Comparison of ENCODE assay signal across 20 cellular contexts in genomic region chr9:33638516-33638915, GRCh38.
DNase-seq lines count a peak whose midpoint lies in the region; ATAC-seq, FAIRE-seq and TF ChIP-seq lines count a peak whose summit lies in the region.
"Had no signal": no experiment of that assay in that cellular context is flagged by ENCODE, and none has a peak within 500 bp of the region (broad histone marks: within the 10 kb centered on the region; RNA-seq: fewer than 3 reads in every experiment).

No MANE protein-coding gene starts in this region.

- no peak overlapping the region for H3K4me3 Mint-ChIP-seq in neural progenitor cell
- H3K4me3 Mint-ChIP-seq in CD4-positive, alpha-beta T cell = no peak overlapping the region
- H3K4me3 Mint-ChIP-seq in stimulated activated memory B cell treated with anti-CD40 and anti-IgM and Interleukin-4, amounts not matched to agents 10 μg/mL and 1 μg/mL and 100 μg/mL, for 72 hours = no peak overlapping the region
- H3K4me3 Mint-ChIP-seq: CD4-positive, CD25-positive, alpha-beta regulatory T cell; IgD-negative memory B cell had no signal

- no peaks in the 10 kb centered on the region for H3K9me3 Mint-ChIP-seq in neural progenitor cell
- H3K9me3 Mint-ChIP-seq in CD4-positive, alpha-beta T cell = no peaks in the 10 kb centered on the region
- H3K9me3 Mint-ChIP-seq in stimulated activated memory B cell treated with anti-CD40 and anti-IgM and Interleukin-4, amounts not matched to agents 10 μg/mL and 1 μg/mL and 100 μg/mL, for 72 hours = peaks cover 3% of the 10 kb centered on the region

- ATAC-seq in CD4-positive, alpha-beta T cell (ENCODE audit: poor library complexity) = no peak
- no peak for ATAC-seq in stimulated activated memory B cell treated with anti-CD40 and anti-IgM and Interleukin-4, amounts not matched to agents 10 μg/mL and 1 μg/mL and 100 μg/mL, for 72 hours

- TF ChIP-seq CTCF in neural progenitor cell (IDR thresholded peaks at IDR 0.05) = peak; percentile 9
- no peak for TF ChIP-seq CTCF in CD4-positive, alpha-beta T cell (IDR thresholded peaks at IDR 0.05)

- no peaks in the 10 kb centered on the region for H3F3A ChIP-seq in neural progenitor cell (ENCODE audit: low read depth)

- no peak overlapping the region for H3K27ac Mint-ChIP-seq in neural progenitor cell
- no peak overlapping the region for H3K27ac Mint-ChIP-seq in CD4-positive, alpha-beta T cell
- no peak overlapping the region for H3K27ac Mint-ChIP-seq in stimulated activated memory B cell treated with anti-CD40 and anti-IgM and Interleukin-4, amounts not matched to agents 10 μg/mL and 1 μg/mL and 100 μg/mL, for 72 hours
- H3K27ac Mint-ChIP-seq: CD4-positive, CD25-positive, alpha-beta regulatory T cell; IgD-negative memory B cell had no signal

- peak; percentile 53 for FAIRE-seq in GM18507 (lab: Jason Lieb, UNC)
- FAIRE-seq: G401.6, GM12892, GM19239 had no signal

- no peak overlapping the region for H3K4me3 ChIP-seq in neural progenitor cell
- H3K4me3 ChIP-seq: GM23248, SJSA1 had no signal

- no peak overlapping the region for H3K9ac ChIP-seq in neural progenitor cell
- H3K9ac ChIP-seq: GM23248 had no signal

- H3K27me3 ChIP-seq in neural progenitor cell = peaks cover 46% of the 10 kb centered on the region
- peaks cover 59% of the 10 kb centered on the region for H3K27me3 ChIP-seq in CD4-positive, alpha-beta T cell (ENCODE audit: control insufficient read depth, insufficient read depth, low read length)
- H3K27me3 ChIP-seq: SJSA1 had no signal

- CTCF ChIA-PET in CD4-positive, alpha-beta T cell (lab: Charles Lee) = no interaction called here

- peak; percentile 10 for DNase-seq in NCI-H2227 (lab: John Stamatoyannopoulos, UW; ENCODE audit: unreplicated experiment)
- no peak for DNase-seq in NCI-H2227 treated with DMSO at 0.1 percent for 48 hours (lab: John Stamatoyannopoulos, UW)
- no peak for DNase-seq in GM18507 (ENCODE audit: extremely low spot score, insufficient read length, low read depth)
- DNase-seq in NCI-H748 (lab: John Stamatoyannopoulos, UW; ENCODE audit: unreplicated experiment) = peak; percentile 60
- DNase-seq in neural progenitor cell (ENCODE audit: low spot score) = no peak
- DNase-seq in CD4-positive, alpha-beta T cell = no peak
- DNase-seq in putamen (ENCODE audit: low spot score) = no peak
- DNase-seq: CD4-positive, CD25-positive, alpha-beta regulatory T cell; DMS79; GM23248; MV-4-11; NCI-H1436 treated with DMSO at 0.1 percent for 48 hours; NCI-H446 treated with DMSO at 0.1 percent for 48 hours had no signal

- intact Hi-C loops in CD4-positive, alpha-beta T cell (cut with DNase I, micrococcal nuclease) = no loop called here

- no peaks in the 10 kb centered on the region for H3K27me3 Mint-ChIP-seq in neural progenitor cell (ENCODE audit: insufficient read depth, low read depth)
- peaks cover 86% of the 10 kb centered on the region for H3K27me3 Mint-ChIP-seq in CD4-positive, alpha-beta T cell
- H3K27me3 Mint-ChIP-seq in stimulated activated memory B cell treated with anti-CD40 and anti-IgM and Interleukin-4, amounts not matched to agents 10 μg/mL and 1 μg/mL and 100 μg/mL, for 72 hours = peaks cover 83% of the 10 kb centered on the region

- H3K4me1 Mint-ChIP-seq in neural progenitor cell = peaks cover 7% of the 10 kb centered on the region
- no peaks in the 10 kb centered on the region for H3K4me1 Mint-ChIP-seq in CD4-positive, alpha-beta T cell (ENCODE audit: low read depth)
- H3K4me1 Mint-ChIP-seq in stimulated activated memory B cell treated with anti-CD40 and anti-IgM and Interleukin-4, amounts not matched to agents 10 μg/mL and 1 μg/mL and 100 μg/mL, for 72 hours = no peaks in the 10 kb centered on the region
- H3K4me1 Mint-ChIP-seq: CD4-positive, CD25-positive, alpha-beta regulatory T cell; IgD-negative memory B cell had no signal

- no peaks in the 10 kb centered on the region for H3K36me3 Mint-ChIP-seq in neural progenitor cell
- no peaks in the 10 kb centered on the region for H3K36me3 Mint-ChIP-seq in CD4-positive, alpha-beta T cell (ENCODE audit: low read depth)
- no peaks in the 10 kb centered on the region for H3K36me3 Mint-ChIP-seq in stimulated activated memory B cell treated with anti-CD40 and anti-IgM and Interleukin-4, amounts not matched to agents 10 μg/mL and 1 μg/mL and 100 μg/mL, for 72 hours
- H3K36me3 Mint-ChIP-seq: CD4-positive, CD25-positive, alpha-beta regulatory T cell; IgD-negative memory B cell had no signal

- H4K20me1 ChIP-seq in neural progenitor cell (ENCODE audit: low read depth) = no peaks in the 10 kb centered on the region

- no peak overlapping the region for H3K27ac ChIP-seq in neural progenitor cell
- no peak overlapping the region for H3K27ac ChIP-seq in CD4-positive, alpha-beta T cell (ENCODE audit: low read depth, low read length)
- H3K27ac ChIP-seq: GM23248, RWPE1, SJSA1 had no signal

- peak overlapping the region; percentile 42 for H2AFZ ChIP-seq in neural progenitor cell (replicated peaks)
- H2AFZ ChIP-seq: GM23248 had no signal

- no peaks in the 10 kb centered on the region for H3K9me3 ChIP-seq in neural progenitor cell (ENCODE audit: low read depth)
- no peaks in the 10 kb centered on the region for H3K9me3 ChIP-seq in CD4-positive, alpha-beta T cell (ENCODE audit: control insufficient read depth, low read length)
- H3K9me3 ChIP-seq: SJSA1 had no signal

- no peaks in the 10 kb centered on the region for H3K79me2 ChIP-seq in neural progenitor cell (ENCODE audit: low read depth)

- peak overlapping the region; percentile 64 for H3K4me2 ChIP-seq in neural progenitor cell

- H3K4me1 ChIP-seq in neural progenitor cell = peaks cover 11% of the 10 kb centered on the region
- H3K4me1 ChIP-seq: SJSA1 had no signal

- H3K36me3 ChIP-seq in neural progenitor cell = no peaks in the 10 kb centered on the region
- H3K36me3 ChIP-seq: SJSA1 had no signal

- POLR2A ChIA-PET in CD4-positive, alpha-beta T cell (lab: Charles Lee) = no interaction called here

Comparison
In these comparisons a context has a peak if more than half of its experiments do, and no peak if none do; other contexts are left out.
1. DNase-seq: peak in NCI-H2227 (single experiment) and NCI-H748 (single experiment); none in NCI-H2227 treated with DMSO at 0.1 percent for 48 hours (single experiment), GM18507 (single experiment), neural progenitor cell (single experiment), CD4-positive, alpha-beta T cell (0 of 10) and putamen (single experiment).